ENCODE assay signal across 10 cellular contexts in genomic region chr3:191188246-191188645, GRCh38. TPM values are rescaled to one million over a fixed set of nuclear protein-coding genes. Genes with fewer than 3 reads are reported as not detected.
"Had no signal": no experiment of that assay in that cellular context is flagged by ENCODE, and none has a peak within 500 bp of the region (broad histone marks: within the 10 kb centered on the region; RNA-seq: fewer than 3 reads in every experiment).

No MANE protein-coding gene starts in this region.

RNA-seq across cellular contexts. Expression of gene OSTN, which starts 10.8 kb away (rescaled TPM):
- total RNA-seq: lower leg skin; lung; mesenteric fat pad; mucosa of descending colon; naive thymus-derived CD8-positive, alpha-beta T cell; pancreas; tibial nerve; ureter had no signal
- polyA plus RNA-seq: immature natural killer cell; lung; naive thymus-derived CD8-positive, alpha-beta T cell; sigmoid colon had no signal
